Comparison of ENCODE assay signal across 6 cellular contexts in genomic region chr4:47720787-47721186, GRCh38.
"Had no signal": no experiment of that assay in that cellular context is flagged by ENCODE, and none has a peak within 500 bp of the region (broad histone marks: within the 10 kb centered on the region; RNA-seq: fewer than 3 reads in every experiment).

No MANE protein-coding gene starts in this region.

- ATAC-seq: GM23338, HepG2 had no signal

- DNase-seq: H9, HCEC 1CT had no signal

- H2AFZ ChIP-seq: GM23338 had no signal

- H3K4me3 ChIP-seq: GM23338 had no signal

- H3K4me2 ChIP-seq: GM23338 had no signal

- FAIRE-seq: H1, H54, HepG2 had no signal
